Comparison of ENCODE assay signal across 1 cellular context in genomic region chr18:34789768-34790344, GRCh38.
TF ChIP-seq lines count a peak whose summit lies in the region.

No MANE protein-coding gene starts in this region.

TF ChIP-seq in HepG2, 621 proteins besides CTCF, POLR2A, EP300 and RAD21:
- TF ChIP-seq GTF2F1 (IDR thresholded peaks at IDR 0.05; ENCODE audit: low read length) (no peak), HNRNPLL (IDR thresholded peaks at IDR 0.05; ENCODE audit: low read depth, low read length, poor library complexity, severe bottlenecking) (no peak), ZNF816 (CRISPR knock-in tag; IDR thresholded peaks at IDR 0.05; ENCODE audit: borderline replicate concordance) (no peak)
